ENCODE assay signal across 23 cellular contexts in genomic region chr13:23557043-23557442, GRCh38. TPM values are rescaled to one million over a fixed set of nuclear protein-coding genes. Genes with fewer than 3 reads are reported as not detected.
"Had no signal": no experiment of that assay in that cellular context is flagged by ENCODE, and none has a peak within 500 bp of the region (broad histone marks: within the 10 kb centered on the region; RNA-seq: fewer than 3 reads in every experiment).

No MANE protein-coding gene starts in this region.

- H3K9ac ChIP-seq: SK-N-SH had no signal

- ATAC-seq: Panc1, PC-3, T-cell had no signal

- H3K4me2 ChIP-seq: SK-N-SH had no signal

- H3K9me2 ChIP-seq: SK-N-SH had no signal

- DNase-seq: KBM-7, MV-4-11, NCI-H1048, NCI-H1105 treated with DMSO at 0.1 percent for 48 hours, NCI-H1436, NCI-H187, NCI-H2029, NCI-H2081 treated with DMSO at 0.1 percent for 48 hours, NCI-H2171, NCI-H226, NCI-H446, NCI-H510A, NCI-H524 treated with DMSO at 0.1 percent for 48 hours, NCI-H69, NCI-H774, PC-3, SHP77, SK-N-SH, SW 1271, T-cell had no signal

- H3K9me3 ChIP-seq: SK-N-SH had no signal

- H3K27ac ChIP-seq: RWPE1 had no signal

RNA-seq across cellular contexts. Expression of gene TNFRSF19, which starts 13.2 kb away (rescaled TPM):
- total RNA-seq: MCF 10A had no signal
